Comparison of ENCODE assay signal across 13 cellular contexts in genomic region chr15:48440084-48440483, GRCh38.
DNase-seq lines count a peak whose midpoint lies in the region; ATAC-seq and TF ChIP-seq lines count a peak whose summit lies in the region.
"Had no signal": no experiment of that assay in that cellular context is flagged by ENCODE, and none has a peak within 500 bp of the region (broad histone marks: within the 10 kb centered on the region; RNA-seq: fewer than 3 reads in every experiment).

No MANE protein-coding gene starts in this region.

- H2BK120ac ChIP-seq in neuronal stem cell (ENCODE audit: low read depth, low read length) (no peak overlapping the region), trophoblast cell (ENCODE audit: insufficient read depth, low read length, poor library complexity) (no peak overlapping the region)

- no peak overlapping the region for H3K9ac ChIP-seq in SK-N-SH
- H3K9ac ChIP-seq in neuronal stem cell (ENCODE audit: low read depth, low read length, poor library complexity) = no peak overlapping the region
- H3K9ac ChIP-seq in trophoblast cell (ENCODE audit: low read length) = no peak overlapping the region
- H3K9ac ChIP-seq: BLaER1 treated with 17β-estradiol and CSF1 and Interleukin-3, amounts not matched to agents 10 nM and 100 nM had no signal

- no peak overlapping the region for H3K14ac ChIP-seq in neuronal stem cell (ENCODE audit: low read length)
- no peak overlapping the region for H3K14ac ChIP-seq in trophoblast cell (ENCODE audit: low read length)

- no peak overlapping the region for H3K27ac Mint-ChIP-seq in glutamatergic neuron (ENCODE audit: unreplicated experiment)
- H3K27ac Mint-ChIP-seq: activated naive CD4-positive, alpha-beta T cell treated with anti-CD3 and anti-CD28 coated beads for 36 hours had no signal

- H3K79me1 ChIP-seq in neuronal stem cell (ENCODE audit: low read depth, low read length) = no peaks in the 10 kb centered on the region
- peaks cover 2% of the 10 kb centered on the region for H3K79me1 ChIP-seq in trophoblast cell (ENCODE audit: low read length)

- H3K4me3 Mint-ChIP-seq in glutamatergic neuron (ENCODE audit: unreplicated experiment) = no peak overlapping the region
- H3K4me3 Mint-ChIP-seq: activated naive CD4-positive, alpha-beta T cell treated with anti-CD3 and anti-CD28 coated beads for 36 hours had no signal

- H3K9me3 Mint-ChIP-seq in glutamatergic neuron (ENCODE audit: unreplicated experiment) = no peaks in the 10 kb centered on the region
- H3K9me3 Mint-ChIP-seq: activated naive CD4-positive, alpha-beta T cell treated with anti-CD3 and anti-CD28 coated beads for 36 hours had no signal

- DNase-seq in AG09309 (ENCODE audit: low read depth) (peak; percentile 90), SK-N-SH (no peak), glutamatergic neuron (peak; percentile 41), neuronal stem cell (ENCODE audit: low spot score) (peak; percentile 20), trophoblast cell (no peak)
- no peak for DNase-seq in activated T-cell treated with anti-CD3 and anti-CD28 coated beads, Interleukin-2, amount 50 U/mL, for 1 hour
- DNase-seq: activated CD4-positive, alpha-beta T cell treated with anti-CD3 and anti-CD28 coated beads for 4 hours; activated naive CD4-positive, alpha-beta T cell treated with anti-CD3 and anti-CD28 coated beads for 36 hours; NCI-H2227 treated with DMSO at 0.1 percent for 48 hours; spleen had no signal

- TF ChIP-seq EP300 in SK-N-SH (IDR thresholded peaks at IDR 0.05; ENCODE audit: borderline replicate concordance in 1 of 2, low read depth in 1 of 2, low read length in 1 of 2) = no peak

- no peak overlapping the region for H2BK15ac ChIP-seq in neuronal stem cell (ENCODE audit: low read length)

- H4K8ac ChIP-seq in neuronal stem cell (ENCODE audit: low read depth, low read length) = no peak overlapping the region
- no peak overlapping the region for H4K8ac ChIP-seq in trophoblast cell (ENCODE audit: low read depth, low read length)

- H3K4me1 ChIP-seq in SK-N-SH (ENCODE audit: control insufficient read depth in 1 of 2, insufficient read depth in 2 of 2, low read depth in 1 of 2, low read length in 1 of 2) (peaks cover 5 to 8% of the 10 kb centered on the region in 2 experiments; a peak in 2 of 4 replicates), neuronal stem cell (ENCODE audit: control insufficient read depth in 2 of 2, insufficient read depth in 1 of 2, low read depth in 1 of 2, low read length in 2 of 2) (peaks cover 0 to 4% of the 10 kb centered on the region in 2 donors), trophoblast cell (ENCODE audit: control insufficient read depth in 1 of 2, insufficient read depth in 2 of 2, low read length in 2 of 2) (peaks cover 0 to 3% of the 10 kb centered on the region in 2 experiments)
- H3K4me1 ChIP-seq: BLaER1 treated with 17β-estradiol and CSF1 and Interleukin-3, amounts not matched to agents 10 nM and 100 nM; spleen had no signal

- H3K27me3 Mint-ChIP-seq in glutamatergic neuron (ENCODE audit: unreplicated experiment) = no peaks in the 10 kb centered on the region

- peaks cover 72% of the 10 kb centered on the region for H3F3A ChIP-seq in SK-N-SH (replicated peaks; ENCODE audit: insufficient read depth)

- peaks cover 49% of the 10 kb centered on the region for H3K79me2 ChIP-seq in SK-N-SH (ENCODE audit: insufficient read depth)
- no peaks in the 10 kb centered on the region for H3K79me2 ChIP-seq in trophoblast cell (ENCODE audit: control insufficient read depth, insufficient read depth, low read length, poor library complexity)

- H3K9me2 ChIP-seq in SK-N-SH = no peaks in the 10 kb centered on the region

- TF ChIP-seq CTCF in AG09309 (IDR thresholded peaks at IDR 0.05; ENCODE audit: control insufficient read depth, insufficient read depth, low read depth, low read length, missing control alignments) (no peak), SK-N-SH (IDR thresholded peaks at IDR 0.05) (no peak), glutamatergic neuron (IDR thresholded peaks at IDR 0.05; ENCODE audit: partially characterized antibody, unreplicated experiment) (no peak)

- no peak for TF ChIP-seq RAD21 in SK-N-SH (IDR thresholded peaks at IDR 0.05; ENCODE audit: low read length)

- 52% methylated on average over 3 of the region's 3 CpGs for WGBS in SK-N-SH (ENCODE audit: low lambda C conversion rate)
- no CpG with 5 or more reads among the region's 3 CpGs for WGBS in neuronal stem cell (ENCODE audit: extremely low coverage in 2 of 2, insufficient read length in 2 of 2, insufficient replicate concordance in 1 of 2), 2 donors
- no CpG with 5 or more reads among the region's 3 CpGs for WGBS in trophoblast cell (ENCODE audit: extremely low coverage, insufficient coverage, insufficient read length)

- H3K36me3 Mint-ChIP-seq in glutamatergic neuron (ENCODE audit: unreplicated experiment) = no peaks in the 10 kb centered on the region

- no peak overlapping the region for H4K12ac ChIP-seq in trophoblast cell (ENCODE audit: low read depth, low read length)

- no peak overlapping the region for H4K91ac ChIP-seq in neuronal stem cell (ENCODE audit: low read depth, low read length, poor library complexity)
- no peak overlapping the region for H4K91ac ChIP-seq in trophoblast cell (ENCODE audit: low read depth, low read length)

- H3K18ac ChIP-seq in neuronal stem cell (ENCODE audit: low read length) = no peak overlapping the region
- no peak overlapping the region for H3K18ac ChIP-seq in trophoblast cell (ENCODE audit: low read length)

- H3K4me2 ChIP-seq in SK-N-SH = no peak overlapping the region
- H3K4me2 ChIP-seq in neuronal stem cell (ENCODE audit: insufficient read depth, low read length, poor library complexity, severe bottlenecking) = no peak overlapping the region
- no peak overlapping the region for H3K4me2 ChIP-seq in trophoblast cell (ENCODE audit: low read length)
- H3K4me2 ChIP-seq: BLaER1 treated with 17β-estradiol and CSF1 and Interleukin-3, amounts not matched to agents 10 nM and 100 nM had no signal

- H3K4me3 ChIP-seq in AG09309 (ENCODE audit: control insufficient read depth, low read depth, low read length) (no peak overlapping the region), SK-N-SH (ENCODE audit: low read depth in 2 of 2, low read length in 1 of 2) (no peak overlapping the region), neuronal stem cell (ENCODE audit: low read length in 2 of 2) (no peak overlapping the region), trophoblast cell (ENCODE audit: low read depth, low read length) (no peak overlapping the region)
- H3K4me3 ChIP-seq: BLaER1 treated with 17β-estradiol and CSF1 and Interleukin-3, amounts not matched to agents 10 nM and 100 nM; spleen had no signal

- H3K4ac ChIP-seq in neuronal stem cell (ENCODE audit: low read length) (no peak overlapping the region), trophoblast cell (ENCODE audit: low read depth, low read length) (no peak overlapping the region)

- peaks cover 5% of the 10 kb centered on the region for H3K4me1 Mint-ChIP-seq in glutamatergic neuron (ENCODE audit: low read depth, unreplicated experiment)

- POLR2A ChIA-PET in SK-N-SH (lab: Yijun Ruan, JAX) = no interaction called here

- H3K23ac ChIP-seq in neuronal stem cell (ENCODE audit: low read depth, low read length, poor library complexity) = no peak overlapping the region
- no peak overlapping the region for H3K23ac ChIP-seq in trophoblast cell (ENCODE audit: low read length)

- H2AFZ ChIP-seq in SK-N-SH (ENCODE audit: low read depth) (no peak overlapping the region), neuronal stem cell (ENCODE audit: low read length) (no peak overlapping the region), trophoblast cell (ENCODE audit: insufficient read depth, low read length, poor library complexity) (no peak overlapping the region)

- CTCF ChIA-PET in SK-N-SH (lab: Yijun Ruan, JAX) = interaction anchor here (0.7 to 1.7 kb wide), 2 partner anchors 8 to 13 kb away, joined by 3 to 5 read pairs; no protein-coding TSS in a partner anchor

- no peaks in the 10 kb centered on the region for H4K20me1 ChIP-seq in SK-N-SH (ENCODE audit: insufficient read depth)
- H4K20me1 ChIP-seq: BLaER1 treated with 17β-estradiol and CSF1 and Interleukin-3, amounts not matched to agents 10 nM and 100 nM had no signal

- peaks cover 84 to 85% of the 10 kb centered on the region in 2 experiments for H3K36me3 ChIP-seq in SK-N-SH (replicated peaks in 1 of 2; ENCODE audit: control insufficient read depth in 1 of 2, insufficient read depth in 2 of 2, low read length in 1 of 2)
- H3K36me3 ChIP-seq in neuronal stem cell (replicated peaks in 1 of 2; ENCODE audit: control insufficient read depth in 2 of 2, insufficient read depth in 2 of 2, low read length in 2 of 2) = peaks cover 4 to 51% of the 10 kb centered on the region in 2 donors
- no peaks in the 10 kb centered on the region for H3K36me3 ChIP-seq in trophoblast cell (ENCODE audit: control insufficient read depth in 1 of 2, insufficient read depth in 2 of 2, low read length in 2 of 2)
- H3K36me3 ChIP-seq: BLaER1 treated with 17β-estradiol and CSF1 and Interleukin-3, amounts not matched to agents 10 nM and 100 nM had no signal

- H2BK12ac ChIP-seq in neuronal stem cell (ENCODE audit: low read length) (no peak overlapping the region), trophoblast cell (ENCODE audit: low read length) (no peak overlapping the region)

- H3K27me3 ChIP-seq in SK-N-SH (ENCODE audit: insufficient read depth) = no peaks in the 10 kb centered on the region
- H3K27me3 ChIP-seq in neuronal stem cell (ENCODE audit: control insufficient read depth in 3 of 3, insufficient read depth in 3 of 3, low read depth in 1 of 3, low read length in 3 of 3) = no peaks in the 10 kb centered on the region
- H3K27me3 ChIP-seq in trophoblast cell (ENCODE audit: insufficient read depth, low read length) = no peaks in the 10 kb centered on the region
- H3K27me3 ChIP-seq: BLaER1 treated with 17β-estradiol and CSF1 and Interleukin-3, amounts not matched to agents 10 nM and 100 nM; spleen had no signal

- H2BK5ac ChIP-seq in neuronal stem cell (ENCODE audit: low read length) (no peak overlapping the region), trophoblast cell (ENCODE audit: low read depth, low read length, poor library complexity) (no peak overlapping the region)

- H3K9me3 ChIP-seq in SK-N-SH = no peaks in the 10 kb centered on the region
- H3K9me3 ChIP-seq in neuronal stem cell (replicated peaks in 1 of 2; ENCODE audit: control insufficient read depth in 2 of 2, insufficient read depth in 1 of 2, low read depth in 1 of 2, low read length in 2 of 2) = no peaks in the 10 kb centered on the region
- no peaks in the 10 kb centered on the region for H3K9me3 ChIP-seq in trophoblast cell (ENCODE audit: insufficient read depth, low read depth, low read length)
- H3K9me3 ChIP-seq: BLaER1 treated with 17β-estradiol and CSF1 and Interleukin-3, amounts not matched to agents 10 nM and 100 nM; spleen had no signal

- H2AK5ac ChIP-seq in neuronal stem cell (ENCODE audit: low read depth, low read length) (no peak overlapping the region), trophoblast cell (ENCODE audit: low read length) (no peak overlapping the region)

- H3K27ac ChIP-seq in SK-N-SH (ENCODE audit: low read depth in 2 of 2, low read length in 1 of 2) (peak overlapping the region; percentile 22 to 36), neuronal stem cell (replicated peaks; ENCODE audit: low read length) (no peak overlapping the region), trophoblast cell (ENCODE audit: low read depth, low read length) (no peak overlapping the region)
- H3K27ac ChIP-seq: BLaER1 treated with 17β-estradiol and CSF1 and Interleukin-3, amounts not matched to agents 10 nM and 100 nM; spleen had no signal

- no peak for ATAC-seq in HG03457 (IDR thresholded peaks at IDR 0.05; ENCODE audit: unreplicated experiment)
- ATAC-seq in HG03196 (IDR thresholded peaks at IDR 0.05; ENCODE audit: unreplicated experiment) = no peak

Comparison
In these comparisons a context has a peak if more than half of its experiments do, and no peak if none do; other contexts are left out.
1. DNase-seq: peak in AG09309 (single experiment), glutamatergic neuron (single experiment) and neuronal stem cell (single experiment); none in SK-N-SH (single experiment), activated T-cell treated with anti-CD3 and anti-CD28 coated beads, Interleukin-2, amount 50 U/mL, for 1 hour (single experiment) and trophoblast cell (0 of 2).
2. H3K27ac ChIP-seq: peak in SK-N-SH (2 of 2); none in neuronal stem cell (single experiment) and trophoblast cell (single experiment).